ENCODE assay signal across 10 cellular contexts in genomic region chr5:177474094-177474493, GRCh38. TPM values are rescaled to one million over a fixed set of nuclear protein-coding genes. Genes with fewer than 3 reads are reported as not detected.
A peak's percentile ranks its signal among the peaks of the same experiment; 100 is the strongest.
DNase-seq lines count a peak whose midpoint lies in the region; ATAC-seq and TF ChIP-seq lines count a peak whose summit lies in the region.
"Had no signal": no experiment of that assay in that cellular context is flagged by ENCODE, and none has a peak within 500 bp of the region (broad histone marks: within the 10 kb centered on the region; RNA-seq: fewer than 3 reads in every experiment).

No MANE protein-coding gene starts in this region.

- H3K9me3 Mint-ChIP-seq in HFFc6 = peaks cover 4% of the 10 kb centered on the region; the same call in 1 of the 2 replicates
- no peaks in the 10 kb centered on the region for H3K9me3 Mint-ChIP-seq in central memory CD8-positive, alpha-beta T cell

- DNase-seq in HFFc6 = no peak
- DNase-seq in central memory CD8-positive, alpha-beta T cell (ENCODE audit: low spot score in 2 of 2) = no peak
- no peak for DNase-seq in NCI-H1930 (lab: John Stamatoyannopoulos, UW)
- no peak for DNase-seq in foreskin keratinocyte
- DNase-seq in dermis blood vessel endothelial cell = no peak
- DNase-seq: KBM-7 had no signal

- no peak for TF ChIP-seq EP300 in neural cell (conservative IDR thresholded peaks at IDR 0.05; ENCODE audit: poor library complexity, severe bottlenecking)

- H3K27me3 ChIP-seq in BLaER1 (no peaks in the 10 kb centered on the region), neural cell (ENCODE audit: insufficient read depth, low read depth, low read length) (no peaks in the 10 kb centered on the region), foreskin keratinocyte (no peaks in the 10 kb centered on the region)
- H3K27me3 ChIP-seq: cardiac muscle cell had no signal

- peaks cover 79% of the 10 kb centered on the region for H3K4me1 ChIP-seq in BLaER1
- peaks cover 12% of the 10 kb centered on the region for H3K4me1 ChIP-seq in foreskin keratinocyte

- ATAC-seq in central memory CD8-positive, alpha-beta T cell (replicated peaks; ENCODE audit: extremely low read depth, poor library complexity, severe bottlenecking) = no peak
- ATAC-seq in foreskin keratinocyte = no peak
- no peak for ATAC-seq in esophagus mucosa

- H3K36me3 Mint-ChIP-seq in HFFc6 (ENCODE audit: low read depth) = peaks cover 5% of the 10 kb centered on the region; the same call in 1 of the 2 replicates
- peaks cover 9% of the 10 kb centered on the region for H3K36me3 Mint-ChIP-seq in central memory CD8-positive, alpha-beta T cell (ENCODE audit: insufficient read depth)

- no peaks in the 10 kb centered on the region for H3K9me3 ChIP-seq in BLaER1
- H3K9me3 ChIP-seq in neural cell (ENCODE audit: low read length) = no peaks in the 10 kb centered on the region

- peak overlapping the region; percentile 78 for H3K27ac Mint-ChIP-seq in HFFc6
- H3K27ac Mint-ChIP-seq in central memory CD8-positive, alpha-beta T cell (ENCODE audit: low read depth) = peak overlapping the region; percentile 77

- H3K27me3 Mint-ChIP-seq in HFFc6 (ENCODE audit: insufficient read depth) = peaks cover 56% of the 10 kb centered on the region
- peaks cover 9% of the 10 kb centered on the region for H3K27me3 Mint-ChIP-seq in central memory CD8-positive, alpha-beta T cell

- TF ChIP-seq CTCF in HFFc6 (IDR thresholded peaks at IDR 0.05) (no peak), neural cell (IDR thresholded peaks at IDR 0.05; ENCODE audit: poor library complexity, severe bottlenecking) (no peak), foreskin keratinocyte (conservative IDR thresholded peaks at IDR 0.05) (no peak)

- H2AFZ ChIP-seq in neural cell (ENCODE audit: low read depth, low read length) = no peak overlapping the region

- H3K27ac ChIP-seq in BLaER1 (peak overlapping the region; percentile 49), neural cell (ENCODE audit: low read length) (peak overlapping the region; percentile 47), foreskin keratinocyte (no peak overlapping the region)

- H3K9me2 ChIP-seq in neural cell (ENCODE audit: insufficient read depth, low read length) = no peaks in the 10 kb centered on the region

- H3K79me2 ChIP-seq in neural cell (replicated peaks; ENCODE audit: insufficient read depth, low read length) = peaks cover 38% of the 10 kb centered on the region

- H3K4me3 ChIP-seq in BLaER1 (peak overlapping the region; percentile 44), neural cell (ENCODE audit: low read length) (peak overlapping the region; percentile 56)

- peaks cover 78% of the 10 kb centered on the region for H3K4me1 Mint-ChIP-seq in HFFc6 (ENCODE audit: low read depth)
- H3K4me1 Mint-ChIP-seq in central memory CD8-positive, alpha-beta T cell = peaks cover 64% of the 10 kb centered on the region

- TF ChIP-seq RAD21 in neural cell (conservative IDR thresholded peaks at IDR 0.05) = no peak

- H3F3A ChIP-seq in neural cell (ENCODE audit: insufficient read depth, low read length, poor library complexity, severe bottlenecking) = peaks cover 4% of the 10 kb centered on the region

- H4K20me1 ChIP-seq in BLaER1 (peaks cover 36% of the 10 kb centered on the region), neural cell (ENCODE audit: insufficient read depth) (peaks cover 21% of the 10 kb centered on the region)

- H3K4me2 ChIP-seq in BLaER1 = peak overlapping the region; percentile 90
- H3K4me2 ChIP-seq in neural cell (ENCODE audit: low read length) = no peak overlapping the region

- H3K9ac ChIP-seq in BLaER1 (0 out of 2 replicates have a peak overlapping the region, but pooled peaks have one; percentile 35), neural cell (ENCODE audit: low read length) (peak overlapping the region; percentile 98)

- peak overlapping the region; percentile 60 for H3K4me3 Mint-ChIP-seq in HFFc6
- H3K4me3 Mint-ChIP-seq in central memory CD8-positive, alpha-beta T cell = peak overlapping the region; percentile 89

- H3K36me3 ChIP-seq in BLaER1 (peaks cover 33% of the 10 kb centered on the region), neural cell (ENCODE audit: insufficient read depth, low read length) (no peaks in the 10 kb centered on the region)

TF ChIP-seq in neural cell, 6 proteins besides CTCF, POLR2A, EP300 and RAD21:
- TF ChIP-seq TAF1 (IDR thresholded peaks at IDR 0.05; ENCODE audit: low read depth) (no peak), REST (IDR thresholded peaks at IDR 0.05; ENCODE audit: borderline replicate concordance) (no peak), SMC3 (conservative IDR thresholded peaks at IDR 0.05; ENCODE audit: poor library complexity) (no peak), EZH2 (IDR thresholded peaks at IDR 0.05; ENCODE audit: borderline replicate concordance, insufficient read depth, low read length, poor library complexity, severe bottlenecking) (no peak), MXI1 (conservative IDR thresholded peaks at IDR 0.05; ENCODE audit: poor library complexity, severe bottlenecking) (no peak), POLR2AphosphoS5 (IDR thresholded peaks at IDR 0.05) (no peak)
TF ChIP-seq in neural cell: peak in this region for 0.

RNA-seq across cellular contexts. Expression of gene DBN1, which starts 0.7 kb away (rescaled TPM):
- total RNA-seq in HFFc6 (2021; fragmentation: NEBNext Ultra II Directional; extraction: Animal tissue kit (Norgen Biotek cat#: 25700)) = 100 to 1,000 TPM; 346 to 394 (median 358) TPM
- polyA plus RNA-seq in neural cell (319 and 353 TPM in 2 replicates), foreskin keratinocyte (69.8 and 78.7 TPM in 2 replicates)
- 348 and 404 TPM in 2 replicates for polyA minus RNA-seq in neural cell
- total RNA-seq in foreskin keratinocyte (80.8 and 88.5 TPM in 2 replicates), esophagus mucosa (27.2 TPM), dermis blood vessel endothelial cell (147 and 157 TPM in 2 replicates)

RNA-seq across cellular contexts. Expression of gene PDLIM7, which starts 23.3 kb away (rescaled TPM):
- total RNA-seq in HFFc6 (2021; fragmentation: NEBNext Ultra II Directional; extraction: Animal tissue kit (Norgen Biotek cat#: 25700)) = 100 to 1,000 TPM; 339 to 353 (median 343) TPM
- polyA plus RNA-seq in neural cell (21.0 and 45.4 TPM in 2 replicates), foreskin keratinocyte (106 and 107 TPM in 2 replicates)
- polyA minus RNA-seq in neural cell = 16.6 and 20.5 TPM in 2 replicates
- total RNA-seq in foreskin keratinocyte (71.7 and 77.8 TPM in 2 replicates), esophagus mucosa (23.0 TPM), dermis blood vessel endothelial cell (38.3 and 73.0 TPM in 2 replicates)

RNA-seq across cellular contexts. Expression of gene PRR7, which starts 27.5 kb away (rescaled TPM):
- total RNA-seq in HFFc6 (2021; fragmentation: NEBNext Ultra II Directional; extraction: Animal tissue kit (Norgen Biotek cat#: 25700)) = 10 to 100 TPM in 4 of 6 experiments, 1 to 10 TPM in 2; 8.9 to 16.9 (median 10.4) TPM
- polyA plus RNA-seq in neural cell = 44.1 and 46.6 TPM in 2 replicates
- 25.1 and 28.8 TPM in 2 replicates for polyA minus RNA-seq in neural cell
- total RNA-seq in foreskin keratinocyte = 2.4 and 3.0 TPM in 2 replicates
- polyA plus RNA-seq in foreskin keratinocyte = 4.7 and 5.0 TPM in 2 replicates
- 4.3 TPM for total RNA-seq in esophagus mucosa
- 4.5 and 4.8 TPM in 2 replicates for total RNA-seq in dermis blood vessel endothelial cell

RNA-seq across cellular contexts. Expression of gene DOK3, which starts 35.5 kb away (rescaled TPM):
- 1 to 10 TPM; 1.1 to 2.6 (median 1.3) TPM for total RNA-seq in HFFc6 (2021; fragmentation: NEBNext Ultra II Directional; extraction: Animal tissue kit (Norgen Biotek cat#: 25700))
- 5.1 and 5.5 TPM in 2 replicates for polyA plus RNA-seq in neural cell
- polyA minus RNA-seq in neural cell = 4.6 and 4.9 TPM in 2 replicates
- total RNA-seq in foreskin keratinocyte = 2.1 and 2.2 TPM in 2 replicates
- 1.4 and 2.0 TPM in 2 replicates for polyA plus RNA-seq in foreskin keratinocyte
- total RNA-seq in esophagus mucosa = 3.3 TPM
- total RNA-seq in dermis blood vessel endothelial cell = 2.0 and 4.6 TPM in 2 replicates

RNA-seq across cellular contexts. Expression of gene DDX41, which starts 42.7 kb away (rescaled TPM):
- 100 to 1,000 TPM in 3 of 6 experiments, 10 to 100 TPM in 3; 83.8 to 105 (median 98.5) TPM for total RNA-seq in HFFc6 (2021; fragmentation: NEBNext Ultra II Directional; extraction: Animal tissue kit (Norgen Biotek cat#: 25700))
- 113 and 212 TPM in 2 replicates for polyA plus RNA-seq in neural cell
- polyA minus RNA-seq in neural cell = 84.0 and 87.1 TPM in 2 replicates
- total RNA-seq in foreskin keratinocyte = 87.1 and 91.0 TPM in 2 replicates
- polyA plus RNA-seq in foreskin keratinocyte = 82.6 and 85.8 TPM in 2 replicates
- 64.2 TPM for total RNA-seq in esophagus mucosa
- 68.2 and 98.8 TPM in 2 replicates for total RNA-seq in dermis blood vessel endothelial cell
